19 cellular contexts compared by ENCODE assay signal in genomic region chr5:133981714-133982113, GRCh38. TPM values are rescaled to one million over a fixed set of nuclear protein-coding genes. Genes with fewer than 3 reads are reported as not detected.
DNase-seq lines count a peak whose midpoint lies in the region; ATAC-seq and TF ChIP-seq lines count a peak whose summit lies in the region.
"Had no signal": no experiment of that assay in that cellular context is flagged by ENCODE, and none has a peak within 500 bp of the region (broad histone marks: within the 10 kb centered on the region; RNA-seq: fewer than 3 reads in every experiment).

No MANE protein-coding gene starts in this region.

- DNase-seq in DMS53 (lab: John Stamatoyannopoulos, UW) = peak; percentile 21
- DNase-seq in DMS53 treated with DMSO at 0.1 percent for 48 hours (lab: John Stamatoyannopoulos, UW; ENCODE audit: unreplicated experiment) = no peak
- no peak for DNase-seq in GM06990 (ENCODE audit: extremely low read depth, insufficient read length)
- no peak for DNase-seq in left lobe of liver (ENCODE audit: low spot score)
- DNase-seq in stimulated activated CD4-positive, alpha-beta T cell treated with anti-CD3 and anti-CD28 coated beads, Interleukin-4, amount 100 ng/mL, for 24 hours = no peak
- DNase-seq in Right ventricle myocardium superior = no peak
- DNase-seq: activated gamma-delta T cell treated with Interleukin-2 at 50 U/mL for 16 hours, C1 segment of cervical spinal cord, hypothalamus, IMR-90, mesenchymal stem cell, natural killer cell, NCI-H2029, psoas muscle, tibial artery had no signal

- peaks cover 12% of the 10 kb centered on the region for H3K36me3 ChIP-seq in GM06990 (ENCODE audit: control insufficient read depth, insufficient read depth, low read length)

- no peaks in the 10 kb centered on the region for H3K27me3 ChIP-seq in GM06990 (replicated peaks; ENCODE audit: control insufficient read depth, insufficient read depth, low read length)
- H3K27me3 ChIP-seq: ascending aorta, tibial artery had no signal

- intact Hi-C loops in Right ventricle myocardium superior (cut with DNase I) = no loop called here

- TF ChIP-seq CTCF in GM06990 (IDR thresholded peaks at IDR 0.05; ENCODE audit: insufficient read depth, low read length, poor library complexity, severe bottlenecking) = peak; percentile 2
- TF ChIP-seq CTCF in VCaP (conservative IDR thresholded peaks at IDR 0.05) = peak; percentile 54

- peak; percentile 16 for ATAC-seq in left lobe of liver
- ATAC-seq in GM18909 (IDR thresholded peaks at IDR 0.05; ENCODE audit: poor library complexity, unreplicated experiment) = no peak
- no peak for ATAC-seq in Right ventricle myocardium superior (ENCODE audit: poor library complexity)
- ATAC-seq: natural killer cell had no signal

- no peak overlapping the region for H3K4me3 ChIP-seq in GM06990 (replicated peaks; ENCODE audit: low read depth, low read length)
- H3K4me3 ChIP-seq: ascending aorta, psoas muscle, tibial artery had no signal

- peak overlapping the region; percentile 53 for H3K27ac ChIP-seq in VCaP
- H3K27ac ChIP-seq: 22Rv1, ascending aorta, tibial artery had no signal

RNA-seq across cellular contexts. Expression of gene C5orf15, which starts 13.3 kb away (rescaled TPM):
- total RNA-seq in left lobe of liver (15.2 TPM), Right ventricle myocardium superior (34.8 TPM)

RNA-seq across cellular contexts. Expression of gene VDAC1, which starts 23.1 kb away (rescaled TPM):
- total RNA-seq in left lobe of liver = 91.2 TPM
- total RNA-seq in Right ventricle myocardium superior = 475 TPM
